In the genomic region with DNA sequence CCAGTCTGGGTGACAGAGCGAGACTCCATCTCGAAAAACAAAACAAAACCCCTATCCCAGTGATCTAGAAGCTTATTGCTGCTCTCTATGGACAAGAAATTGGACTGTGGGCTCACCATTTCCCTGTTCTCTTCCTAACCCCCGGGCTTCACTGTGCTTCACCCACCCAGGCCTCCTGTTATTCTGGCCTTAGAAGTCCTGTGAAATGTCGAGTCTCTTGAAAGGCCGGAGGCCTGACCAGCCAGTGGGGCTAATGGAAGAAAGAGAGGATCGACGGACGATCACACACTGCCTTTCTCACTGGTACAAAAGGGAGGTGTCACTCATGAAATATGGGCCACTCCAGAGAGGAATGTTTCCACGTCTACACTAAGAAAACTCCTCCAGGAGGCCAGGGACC, we compare ENCODE assay signal across 4 cellular contexts. TPM values are rescaled to one million over a fixed set of nuclear protein-coding genes. Genes with fewer than 3 reads are reported as not detected.
"Had no signal": no experiment of that assay in that cellular context is flagged by ENCODE, and none has a peak within 500 bp of the region (broad histone marks: within the 10 kb centered on the region; RNA-seq: fewer than 3 reads in every experiment).

No MANE protein-coding gene starts in this region.

- DNase-seq: GDM1, GF-D8 had no signal

- ATAC-seq: GM12878 had no signal

- H3K4me3 ChIP-seq: GM12878 had no signal

RNA-seq across cellular contexts. Expression of a gene that starts 36.2 kb away (rescaled TPM):
- total RNA-seq: G401 had no signal

RNA-seq across cellular contexts. Expression of a gene that starts 50.9 kb away (rescaled TPM):
- total RNA-seq: GM12878 had no signal
